8 cellular contexts compared by ENCODE assay signal in genomic region chr10:79070611-79071534, GRCh38. TPM values are rescaled to one million over a fixed set of nuclear protein-coding genes. Genes with fewer than 3 reads are reported as not detected.
DNase-seq lines count a peak whose midpoint lies in the region; ATAC-seq and TF ChIP-seq lines count a peak whose summit lies in the region.

No MANE protein-coding gene starts in this region.

- TF ChIP-seq RAD21 in neural cell (conservative IDR thresholded peaks at IDR 0.05), result peak; percentile 67

- H3K4me3 ChIP-seq in neural cell (ENCODE audit: low read length), result peak overlapping the region; percentile 96

- H3F3A ChIP-seq in neural cell (ENCODE audit: insufficient read depth, low read length, poor library complexity, severe bottlenecking), result no peaks in the 10 kb centered on the region

- H3K4me3 Mint-ChIP-seq in activated naive CD4-positive, alpha-beta T cell treated with anti-CD3 and anti-CD28 coated beads for 36 hours, result peak overlapping the region; percentile 67
- H3K4me3 Mint-ChIP-seq in activated naive CD8-positive, alpha-beta T cell treated with anti-CD3 and anti-CD28 coated beads for 36 hours, result peak overlapping the region; percentile 80

- H3K27me3 Mint-ChIP-seq in activated naive CD4-positive, alpha-beta T cell treated with anti-CD3 and anti-CD28 coated beads for 36 hours (ENCODE audit: low read depth), result peaks cover 5% of the 10 kb centered on the region
- no peaks in the 10 kb centered on the region for H3K27me3 Mint-ChIP-seq in activated naive CD8-positive, alpha-beta T cell treated with anti-CD3 and anti-CD28 coated beads for 36 hours

- H3K27ac Mint-ChIP-seq in activated naive CD4-positive, alpha-beta T cell treated with anti-CD3 and anti-CD28 coated beads for 36 hours, result no peak overlapping the region
- H3K27ac Mint-ChIP-seq in activated naive CD8-positive, alpha-beta T cell treated with anti-CD3 and anti-CD28 coated beads for 36 hours, result no peak overlapping the region

- H3K9me2 ChIP-seq in neural cell (ENCODE audit: insufficient read depth, low read length), result no peaks in the 10 kb centered on the region

- TF ChIP-seq CTCF in neural cell (IDR thresholded peaks at IDR 0.05; ENCODE audit: poor library complexity, severe bottlenecking), result peak; percentile 32

- H3K4me1 Mint-ChIP-seq in activated naive CD4-positive, alpha-beta T cell treated with anti-CD3 and anti-CD28 coated beads for 36 hours (ENCODE audit: low read depth), result peaks cover 11% of the 10 kb centered on the region
- peaks cover 25% of the 10 kb centered on the region for H3K4me1 Mint-ChIP-seq in activated naive CD8-positive, alpha-beta T cell treated with anti-CD3 and anti-CD28 coated beads for 36 hours

- no peaks in the 10 kb centered on the region for H3K9me3 ChIP-seq in neural cell (ENCODE audit: low read length)

- TF ChIP-seq EP300 in neural cell (conservative IDR thresholded peaks at IDR 0.05; ENCODE audit: poor library complexity, severe bottlenecking), result no peak

- H3K36me3 ChIP-seq in neural cell (ENCODE audit: insufficient read depth, low read length), result no peaks in the 10 kb centered on the region

- H3K36me3 Mint-ChIP-seq in activated naive CD4-positive, alpha-beta T cell treated with anti-CD3 and anti-CD28 coated beads for 36 hours (ENCODE audit: low read depth), result no peaks in the 10 kb centered on the region
- no peaks in the 10 kb centered on the region for H3K36me3 Mint-ChIP-seq in activated naive CD8-positive, alpha-beta T cell treated with anti-CD3 and anti-CD28 coated beads for 36 hours

- no peaks in the 10 kb centered on the region for H3K9me3 Mint-ChIP-seq in activated naive CD4-positive, alpha-beta T cell treated with anti-CD3 and anti-CD28 coated beads for 36 hours
- H3K9me3 Mint-ChIP-seq in activated naive CD8-positive, alpha-beta T cell treated with anti-CD3 and anti-CD28 coated beads for 36 hours, result no peaks in the 10 kb centered on the region

- H3K27me3 ChIP-seq in neural cell (ENCODE audit: insufficient read depth, low read depth, low read length), result no peaks in the 10 kb centered on the region

- peak overlapping the region; percentile 96 for H3K4me2 ChIP-seq in neural cell (ENCODE audit: low read length)

- intact Hi-C loops in activated naive CD4-positive, alpha-beta T cell treated with anti-CD3 and anti-CD28 coated beads for 36 hours (cut with micrococcal nuclease), result loop anchor here (2.0 kb wide), 1 partner anchor 172 kb away; no protein-coding TSS in a partner anchor

- H3K27ac ChIP-seq in neural cell (ENCODE audit: low read length), result peak overlapping the region; percentile 96

- ATAC-seq in GM18907 (IDR thresholded peaks at IDR 0.05; ENCODE audit: unreplicated experiment), result no peak

- no peak overlapping the region for H2AFZ ChIP-seq in neural cell (ENCODE audit: low read depth, low read length)

- CTCF ChIA-PET in activated naive CD4-positive, alpha-beta T cell treated with anti-CD3 and anti-CD28 coated beads for 36 hours (lab: Charles Lee), result interaction anchor here (1.0 to 1.3 kb wide), 2 partner anchors 9 to 123 kb away, joined by 3 to 4 read pairs; no protein-coding TSS in a partner anchor

- DNase-seq in activated naive CD4-positive, alpha-beta T cell treated with anti-CD3 and anti-CD28 coated beads for 36 hours, result peak; percentile 52
- no peak for DNase-seq in activated naive CD4-positive, alpha-beta T cell (lab: John Stamatoyannopoulos, UW)
- DNase-seq in NCI-H2196 (lab: John Stamatoyannopoulos, UW; ENCODE audit: unreplicated experiment) (peak; percentile 39), globus pallidus (ENCODE audit: low spot score) (peak; percentile 91), NCI-H187 treated with DMSO at 0.1 percent for 48 hours (lab: John Stamatoyannopoulos, UW) (no peak)
- DNase-seq in activated naive CD8-positive, alpha-beta T cell treated with anti-CD3 and anti-CD28 coated beads for 36 hours, result peak; percentile 28

- H3K9ac ChIP-seq in neural cell (ENCODE audit: low read length), result peak overlapping the region; percentile 96

- peaks cover 38% of the 10 kb centered on the region for H4K20me1 ChIP-seq in neural cell (ENCODE audit: insufficient read depth)

- H3K79me2 ChIP-seq in neural cell (replicated peaks; ENCODE audit: insufficient read depth, low read length), result peaks cover 62% of the 10 kb centered on the region

TF ChIP-seq in neural cell, 6 proteins besides CTCF, POLR2A, EP300 and RAD21:
- TF ChIP-seq MXI1 (conservative IDR thresholded peaks at IDR 0.05; ENCODE audit: poor library complexity, severe bottlenecking) (peak; percentile 68), REST (IDR thresholded peaks at IDR 0.05; ENCODE audit: borderline replicate concordance) (no peak), SMC3 (conservative IDR thresholded peaks at IDR 0.05; ENCODE audit: poor library complexity) (peak; percentile 70), POLR2AphosphoS5 (IDR thresholded peaks at IDR 0.05) (peak; percentile 61), EZH2 (IDR thresholded peaks at IDR 0.05; ENCODE audit: borderline replicate concordance, insufficient read depth, low read length, poor library complexity, severe bottlenecking) (no peak), TAF1 (IDR thresholded peaks at IDR 0.05; ENCODE audit: low read depth) (peak; percentile 9)
TF ChIP-seq in neural cell: peak in this region for 4.

RNA-seq across cellular contexts. Expression of gene ZMIZ1, which starts 2.1 kb away (rescaled TPM):
- 10 to 100 TPM; 15.6 to 18.3 TPM for total RNA-seq in activated naive CD4-positive, alpha-beta T cell treated with anti-CD3 and anti-CD28 coated beads for 36 hours
- total RNA-seq in activated naive CD8-positive, alpha-beta T cell treated with anti-CD3 and anti-CD28 coated beads for 36 hours, result 10 to 100 TPM; 27.3 to 28.2 TPM
- polyA plus RNA-seq in neural cell, result 26.8 and 63.9 TPM in 2 replicates
- 62.6 and 99.6 TPM in 2 replicates for polyA minus RNA-seq in neural cell

Comparison
In these comparisons a context has a peak if more than half of its experiments do, and no peak if none do; other contexts are left out.
1. DNase-seq: peak in activated naive CD4-positive, alpha-beta T cell treated with anti-CD3 and anti-CD28 coated beads for 36 hours (single experiment), NCI-H2196 (single experiment), activated naive CD8-positive, alpha-beta T cell treated with anti-CD3 and anti-CD28 coated beads for 36 hours (single experiment) and globus pallidus (single experiment); none in activated naive CD4-positive, alpha-beta T cell (0 of 4) and NCI-H187 treated with DMSO at 0.1 percent for 48 hours (single experiment).